ENCODE assay signal across 11 cellular contexts in the genomic region with DNA sequence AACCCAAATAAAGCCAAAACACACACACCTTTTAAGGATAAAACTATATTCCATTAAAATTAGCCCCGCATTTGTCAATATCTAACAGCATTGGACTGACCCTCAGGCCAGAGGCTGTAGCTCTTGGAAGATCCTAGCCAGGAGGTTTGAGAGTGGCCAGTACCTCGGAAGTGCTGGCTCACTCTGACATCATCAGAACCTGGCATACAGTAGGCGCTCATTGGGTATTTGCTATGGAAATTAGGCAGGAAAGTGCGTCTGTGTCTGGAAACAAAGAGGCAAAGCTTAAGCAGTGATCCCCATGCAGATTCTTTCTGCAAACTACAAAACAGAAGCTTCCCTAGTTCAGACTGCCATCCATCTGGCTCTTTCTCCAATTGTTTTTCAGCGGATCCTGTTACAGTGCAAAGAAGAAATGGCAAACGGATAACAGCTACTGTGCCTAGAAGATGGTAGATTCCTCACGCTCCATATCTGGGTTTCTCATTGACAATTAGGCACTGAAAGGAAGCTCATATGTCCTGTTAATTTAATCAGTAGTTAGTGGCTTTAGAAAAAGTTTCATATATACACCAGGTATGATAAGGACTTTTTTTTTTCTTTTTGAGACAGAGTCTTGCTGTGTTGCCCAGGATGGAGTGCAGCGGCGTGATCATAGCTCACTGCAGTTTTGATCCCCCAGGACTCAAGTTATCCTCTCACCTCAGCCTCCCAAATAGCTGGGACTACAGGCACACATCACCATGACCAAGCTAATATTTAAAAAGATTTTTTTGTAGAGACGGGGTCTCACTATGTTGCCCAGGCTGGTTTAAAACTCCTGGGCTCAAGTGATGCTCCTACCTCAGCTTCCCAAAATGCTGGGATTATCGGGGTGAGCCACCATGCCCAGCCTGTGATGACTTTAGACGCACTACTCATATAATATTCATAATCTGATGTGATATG. TPM values are rescaled to one million over a fixed set of nuclear protein-coding genes. Genes with fewer than 3 reads are reported as not detected.
DNase-seq lines count a peak whose midpoint lies in the region; ATAC-seq and TF ChIP-seq lines count a peak whose summit lies in the region.
"Had no signal": no experiment of that assay in that cellular context is flagged by ENCODE, and none has a peak within 500 bp of the region (broad histone marks: within the 10 kb centered on the region; RNA-seq: fewer than 3 reads in every experiment).

No MANE protein-coding gene starts in this region.

- H3K36me3 ChIP-seq in upper lobe of right lung, result no peaks in the 10 kb centered on the region
- H3K36me3 ChIP-seq: BE2C had no signal

- CTCF ChIA-PET in activated CD4-positive, alpha-beta memory T cell treated with anti-CD3 and anti-CD28 coated beads, Interleukin-2, amount 10 ng/mL, durations not matched to agents 7 days and 5 days (lab: Charles Lee), result interaction anchor here (0.6 to 8.8 kb wide), 22 partner anchors 11 to 379 kb away, joined by 3 to 110 read pairs (median 6); partner anchors contain the start of gene PFKFB3

- H3K4me1 ChIP-seq in upper lobe of right lung, result no peaks in the 10 kb centered on the region
- H3K4me1 ChIP-seq: BE2C had no signal

- no peak for ATAC-seq in upper lobe of right lung
- ATAC-seq in GM19455 (IDR thresholded peaks at IDR 0.05; ENCODE audit: unreplicated experiment), result no peak
- no peak for ATAC-seq in GM21825 (IDR thresholded peaks at IDR 0.05; ENCODE audit: unreplicated experiment)

- H3K27ac ChIP-seq in upper lobe of right lung, result no peak overlapping the region

- no peak for TF ChIP-seq CTCF in upper lobe of right lung (IDR thresholded peaks at IDR 0.05)

- peak overlapping the region; percentile 98 for H3K27ac Mint-ChIP-seq in activated CD4-positive, alpha-beta memory T cell treated with anti-CD3 and anti-CD28 coated beads, Interleukin-2, amount 10 ng/mL, durations not matched to agents 7 days and 5 days
- peak overlapping the region; percentile 94 to 98 (median 96) for H3K27ac Mint-ChIP-seq in immature natural killer cell

- intact Hi-C loops in upper lobe of right lung (cut with DNase I), result no loop called here

- H3K4me1 Mint-ChIP-seq in activated CD4-positive, alpha-beta memory T cell treated with anti-CD3 and anti-CD28 coated beads, Interleukin-2, amount 10 ng/mL, durations not matched to agents 7 days and 5 days, result peaks cover 59% of the 10 kb centered on the region
- peaks cover 84 to 89% of the 10 kb centered on the region in 2 donors for H3K4me1 Mint-ChIP-seq in immature natural killer cell

- POLR2A ChIA-PET in activated CD4-positive, alpha-beta memory T cell treated with anti-CD3 and anti-CD28 coated beads, Interleukin-2, amount 10 ng/mL, durations not matched to agents 7 days and 5 days (lab: Charles Lee), result interaction anchor here (0.8 to 8.9 kb wide), 27 partner anchors 11 to 529 kb away, joined by 3 to 123 read pairs (median 9); no protein-coding TSS in a partner anchor

- H3K4me3 Mint-ChIP-seq in activated CD4-positive, alpha-beta memory T cell treated with anti-CD3 and anti-CD28 coated beads, Interleukin-2, amount 10 ng/mL, durations not matched to agents 7 days and 5 days, result peak overlapping the region; percentile 87
- H3K4me3 Mint-ChIP-seq in immature natural killer cell, result peak overlapping the region; percentile 97 to 99 (median 98)

- no peaks in the 10 kb centered on the region for H3K27me3 Mint-ChIP-seq in activated CD4-positive, alpha-beta memory T cell treated with anti-CD3 and anti-CD28 coated beads, Interleukin-2, amount 10 ng/mL, durations not matched to agents 7 days and 5 days
- H3K27me3 Mint-ChIP-seq in immature natural killer cell (ENCODE audit: low read depth in 3 of 3), result peaks cover 0 to 12% (median 0%) of the 10 kb centered on the region in 3 donors

- DNase-seq in stimulated activated CD4-positive, alpha-beta T cell treated with anti-CD3 and anti-CD28 coated beads, Interleukin-15, amount 100 ng/mL, for 24 hours, result peak; percentile 53
- no peak for DNase-seq in stimulated activated CD4-positive, alpha-beta T cell treated with anti-CD3 and anti-CD28 coated beads, Interleukin-4, amount 100 ng/mL, for 1 hour
- DNase-seq in activated CD4-positive, alpha-beta memory T cell treated with anti-CD3 and anti-CD28 coated beads, Interleukin-2, amount 10 ng/mL, durations not matched to agents 7 days and 5 days, result no peak
- DNase-seq in immature natural killer cell (no peak), upper lobe of right lung (no peak), DMS 273 treated with DMSO at 0.1 percent for 48 hours (lab: John Stamatoyannopoulos, UW) (no peak)
- DNase-seq: BE2C, NCI-H510A treated with DMSO at 0.1 percent for 48 hours had no signal

- H3K36me3 Mint-ChIP-seq in activated CD4-positive, alpha-beta memory T cell treated with anti-CD3 and anti-CD28 coated beads, Interleukin-2, amount 10 ng/mL, durations not matched to agents 7 days and 5 days (ENCODE audit: low read depth), result peaks cover 87% of the 10 kb centered on the region
- H3K36me3 Mint-ChIP-seq in immature natural killer cell, result peaks cover 15 to 33% (median 30%) of the 10 kb centered on the region in 3 donors

- no peaks in the 10 kb centered on the region for H3K9me3 Mint-ChIP-seq in activated CD4-positive, alpha-beta memory T cell treated with anti-CD3 and anti-CD28 coated beads, Interleukin-2, amount 10 ng/mL, durations not matched to agents 7 days and 5 days
- H3K9me3 Mint-ChIP-seq in immature natural killer cell, result no peaks in the 10 kb centered on the region

- H3K9me3 ChIP-seq in upper lobe of right lung, result no peaks in the 10 kb centered on the region
- H3K9me3 ChIP-seq: BE2C had no signal

- H3K4me3 ChIP-seq in upper lobe of right lung, result peak overlapping the region; percentile 67

- H3K27me3 ChIP-seq in upper lobe of right lung, result peaks cover 17% of the 10 kb centered on the region

RNA-seq across cellular contexts. Expression of gene PRKCQ, which starts 1.9 kb away (rescaled TPM):
- 10 to 100 TPM; 69.3 to 70.6 TPM for total RNA-seq in activated CD4-positive, alpha-beta memory T cell treated with anti-CD3 and anti-CD28 coated beads, Interleukin-2, amount 10 ng/mL, durations not matched to agents 7 days and 5 days
- polyA plus RNA-seq in immature natural killer cell, result 10 to 100 TPM; 20.2 to 46.5 (median 36.5) TPM
- total RNA-seq in upper lobe of right lung, result 9.8 TPM
- total RNA-seq: SK-MEL-5 had no signal
